ENCODE assay signal across 18 cellular contexts in the genomic region with DNA sequence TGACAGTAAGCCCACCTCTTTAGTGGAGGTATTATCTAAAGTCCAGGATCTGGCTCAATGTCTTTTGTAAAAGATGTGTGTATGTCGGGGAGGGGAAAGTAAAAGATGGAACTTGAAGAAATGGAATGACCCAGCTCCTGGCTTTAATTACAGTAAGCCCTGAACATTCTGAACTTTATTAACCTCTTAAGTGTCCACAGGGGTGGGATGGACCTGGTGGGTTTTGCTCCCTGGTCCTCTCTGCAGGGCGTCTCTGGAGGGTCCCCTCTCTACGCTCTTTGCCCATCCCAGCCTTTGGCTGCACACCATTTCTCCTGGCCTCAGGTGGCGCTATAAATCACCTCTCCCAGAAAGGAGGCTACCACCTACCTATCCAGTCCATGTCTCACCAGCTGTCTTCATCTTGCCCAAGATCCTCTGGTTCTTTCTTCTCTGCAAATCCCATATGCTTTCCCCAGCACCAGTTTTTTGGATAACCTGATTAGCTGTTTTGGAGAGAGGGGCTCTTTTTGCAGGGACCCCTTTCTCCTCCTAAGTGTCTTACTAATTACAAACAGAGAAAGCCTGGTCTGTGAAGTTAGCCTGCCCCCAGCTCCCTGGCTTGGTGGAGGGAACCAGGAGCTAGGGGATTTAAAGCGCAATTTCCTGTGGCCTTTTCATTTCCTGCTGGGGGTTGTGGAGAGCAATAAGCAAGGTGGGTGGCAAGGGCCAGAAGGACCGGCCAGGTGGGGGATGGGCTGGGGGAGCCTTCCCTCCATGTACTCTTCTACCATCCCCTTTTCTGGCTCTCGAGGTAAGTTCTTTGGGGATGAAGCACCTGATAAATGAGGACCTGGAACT. TPM values are rescaled to one million over a fixed set of nuclear protein-coding genes. Genes with fewer than 3 reads are reported as not detected.
A peak's percentile ranks its signal among the peaks of the same experiment; 100 is the strongest.
DNase-seq lines count a peak whose midpoint lies in the region; ATAC-seq and TF ChIP-seq lines count a peak whose summit lies in the region.
"Had no signal": no experiment of that assay in that cellular context is flagged by ENCODE, and none has a peak within 500 bp of the region (broad histone marks: within the 10 kb centered on the region; RNA-seq: fewer than 3 reads in every experiment).

No MANE protein-coding gene starts in this region.

- in situ Hi-C loops in GM23248 (cut with MboI), result loop anchor here (10.0 kb wide), 1 partner anchor 449 kb away; no protein-coding TSS in a partner anchor

- no peak overlapping the region for H2AFZ ChIP-seq in GM23248

- 59 to 68% methylated on average over 7 of the region's 7 CpGs for WGBS in upper lobe of left lung, 2 donors
- 63 to 74% methylated on average over 7 of the region's 7 CpGs for WGBS in GM23248 (ENCODE audit: low coverage in 1 of 2, low lambda C conversion rate in 2 of 2, missing lambda C conversion rate in 2 of 2), 2 experiments

- 0 out of 2 replicates have a peak, but pooled peaks cover 4% of the 10 kb centered on the region for H3F3A ChIP-seq in GM23248 (ENCODE audit: insufficient read depth)

- H3K9me2 ChIP-seq in GM23248 (ENCODE audit: insufficient read depth), result no peaks in the 10 kb centered on the region

- no peak for ATAC-seq in upper lobe of left lung (ENCODE audit: low FRiP score in 2 of 2)
- no peak for ATAC-seq in HG03039 (IDR thresholded peaks at IDR 0.05; ENCODE audit: unreplicated experiment)
- ATAC-seq: mucosa of descending colon, psoas muscle had no signal

- H3K4me1 ChIP-seq in upper lobe of left lung, result peaks cover 18 to 46% (median 27%) of the 10 kb centered on the region in 4 donors
- H3K4me1 ChIP-seq in GM23248 (ENCODE audit: insufficient read depth), result no peaks in the 10 kb centered on the region; the same call in 1 of the 2 replicates

- DNase-seq in H7, result peak; percentile 82
- peak; percentile 51 for DNase-seq in UCSD-AML1 (lab: John Stamatoyannopoulos, UW; ENCODE audit: unreplicated experiment)
- peak; percentile 66 for DNase-seq in iPS-NIHi7 (ENCODE audit: extremely low spot score)
- no peak for DNase-seq in upper lobe of left lung
- no peak for DNase-seq in NCI-H2107 (lab: John Stamatoyannopoulos, UW)
- no peak for DNase-seq in GM23248
- DNase-seq: activated CD4-positive, alpha-beta T cell treated with anti-CD3 and anti-CD28 coated beads, Interleukin-2, amount 50 U/mL, for 4 hours; activated gamma-delta T cell; effector CD8-positive, alpha-beta T cell; foreskin melanocyte; kidney; mucosa of descending colon; NCI-H510A; psoas muscle had no signal

- H3K4me2 ChIP-seq in GM23248 (ENCODE audit: unreplicated experiment), result no peak overlapping the region

- H3K36me3 ChIP-seq in H7 (replicated peaks; ENCODE audit: control insufficient read depth, insufficient read depth, low read length) (no peaks in the 10 kb centered on the region), upper lobe of left lung (no peaks in the 10 kb centered on the region), GM23248 (ENCODE audit: low read depth) (no peaks in the 10 kb centered on the region)

- no peaks in the 10 kb centered on the region for H3K9me3 ChIP-seq in upper lobe of left lung
- H3K9me3 ChIP-seq in GM23248 (ENCODE audit: low read depth), result no peaks in the 10 kb centered on the region
- H3K9me3 ChIP-seq: mucosa of descending colon, psoas muscle had no signal

- no peak for TF ChIP-seq POLR2A in upper lobe of left lung (IDR thresholded peaks at IDR 0.05)

- no peaks in the 10 kb centered on the region for H4K20me1 ChIP-seq in GM23248 (ENCODE audit: insufficient read depth)

- no peak for TF ChIP-seq EP300 in upper lobe of left lung (IDR thresholded peaks at IDR 0.05)

- H3K27ac ChIP-seq in C4-2B, result peak overlapping the region; percentile 95
- no peak overlapping the region for H3K27ac ChIP-seq in upper lobe of left lung
- H3K27ac ChIP-seq in GM23248, result no peak overlapping the region
- H3K27ac ChIP-seq: psoas muscle had no signal

- TF ChIP-seq CTCF in C4-2B (conservative IDR thresholded peaks at IDR 0.05) (peak; percentile 14), upper lobe of left lung (IDR thresholded peaks at IDR 0.05) (no peak)

- H3K9ac ChIP-seq in GM23248, result no peak overlapping the region

- H3K4me3 ChIP-seq in H7 (ENCODE audit: insufficient read depth, low read depth, low read length) (no peak overlapping the region), upper lobe of left lung (no peak overlapping the region), GM23248 (no peak overlapping the region)
- H3K4me3 ChIP-seq: mucosa of descending colon, psoas muscle had no signal

- H3K79me2 ChIP-seq in GM23248 (ENCODE audit: insufficient read depth), result no peaks in the 10 kb centered on the region

- H3K27me3 ChIP-seq in H7 (ENCODE audit: control insufficient read depth, insufficient read depth, low read length) (peaks cover 63% of the 10 kb centered on the region), upper lobe of left lung (peaks cover 0 to 22% (median 6%) of the 10 kb centered on the region in 4 donors), GM23248 (replicated peaks; ENCODE audit: insufficient read depth) (peaks cover 86% of the 10 kb centered on the region)

RNA-seq across cellular contexts. Expression of gene CISTR, which starts 3.9 kb away (rescaled TPM):
- total RNA-seq in H7 (2014; rRNA removed; shearing (Covaris generic)), result not detected in 2 replicates
- not detected for total RNA-seq in upper lobe of left lung
- not detected in 2 replicates for total RNA-seq in GM23248 (2014; rRNA removed; shearing (Covaris generic))
- polyA plus RNA-seq in GM23248 (2016; fragmentation: Nextera tagmentation; extraction: Ambion mirVana), result not detected in 2 replicates
- total RNA-seq: kidney; mucosa of descending colon; psoas muscle; T-helper 2 cell treated with Interferon-gamma antibody and Interleukin-4, amounts not matched to agents 100 ng/mL and 5 ng/mL, for 36 hours; ureter had no signal
- polyA plus RNA-seq: psoas muscle had no signal

RNA-seq across cellular contexts. Expression of gene CALCOCO1, which starts 28.4 kb away (rescaled TPM):
- 17.3 and 18.7 TPM in 2 replicates for total RNA-seq in H7 (2014; rRNA removed; shearing (Covaris generic))
- total RNA-seq in upper lobe of left lung, result 100 to 1,000 TPM; 147 to 605 (median 204) TPM
- 206 and 243 TPM in 2 replicates for total RNA-seq in GM23248 (2014; rRNA removed; shearing (Covaris generic))
- polyA plus RNA-seq in GM23248 (2016; fragmentation: Nextera tagmentation; extraction: Ambion mirVana), result 149 and 155 TPM in 2 replicates

Comparison
In these comparisons a context has a peak if more than half of its experiments do, and no peak if none do; other contexts are left out.
1. DNase-seq: peak in H7 (single experiment), UCSD-AML1 (single experiment) and iPS-NIHi7 (single experiment); none in upper lobe of left lung (0 of 2), NCI-H2107 (single experiment) and GM23248 (single experiment).